ENCODE assay signal across 1 cellular context in genomic region chr15:89226359-89227221, GRCh38.
TF ChIP-seq lines count a peak whose summit lies in the region.

No MANE protein-coding gene starts in this region.

TF ChIP-seq in K562, 482 proteins besides CTCF, POLR2A, EP300 and RAD21 (continued from another document and continues in another):
- TF ChIP-seq ZNF140 (CRISPR knock-in tag; IDR thresholded peaks at IDR 0.05) (no peak), POLR2AphosphoS5 (IDR thresholded peaks at IDR 0.05; ENCODE audit: control insufficient read depth, insufficient read depth, low read depth, low read length) (peak; percentile 49; the same call in 1 of the 2 replicates), ELF4 (CRISPR knock-in tag; IDR thresholded peaks at IDR 0.05) (no peak), ZNF12 (CRISPR knock-in tag; IDR thresholded peaks at IDR 0.05) (no peak), NFXL1 (CRISPR knock-in tag; IDR thresholded peaks at IDR 0.05) (no peak), SRSF9 (IDR thresholded peaks at IDR 0.05; ENCODE audit: borderline replicate concordance, low read depth, low read length) (no peak), HNRNPH1 (optimal IDR thresholded peaks at IDR 0.05; ENCODE audit: low read depth, low read length) (no peak), ZNF174 (CRISPR knock-in tag; IDR thresholded peaks at IDR 0.05) (no peak), XRCC3 (IDR thresholded peaks at IDR 0.05) (no peak), HOMEZ (CRISPR knock-in tag; IDR thresholded peaks at IDR 0.05) (no peak), CC2D1A (IDR thresholded peaks at IDR 0.05) (peak; percentile 12; the same call in 1 of the 2 replicates), KAT8 (IDR thresholded peaks at IDR 0.05; ENCODE audit: low read depth) (no peak), GTF2A2 (tag; IDR thresholded peaks at IDR 0.05) (no peak), JUND (IDR thresholded peaks at IDR 0.05; ENCODE audit: borderline replicate concordance, low read depth, low read length) (no peak), JUND (tag; IDR thresholded peaks at IDR 0.05; ENCODE audit: borderline replicate concordance, low read depth, low read length) (no peak), PTTG1 (tag; IDR thresholded peaks at IDR 0.05; ENCODE audit: low read depth) (no peak), EZH2 (IDR thresholded peaks at IDR 0.05; ENCODE audit: borderline replicate concordance, low read depth, low read length) (no peak), CBFB (CRISPR knock-in tag; IDR thresholded peaks at IDR 0.05) (no peak), OTX1 (CRISPR knock-in tag; IDR thresholded peaks at IDR 0.05) (no peak), TEAD4 (IDR thresholded peaks at IDR 0.05; ENCODE audit: low read length) (peak; percentile 66), TEAD4 (CRISPR knock-in tag; IDR thresholded peaks at IDR 0.05; ENCODE audit: borderline replicate concordance) (no peak), ZSCAN29 (IDR thresholded peaks at IDR 0.05) (no peak), MYNN (IDR thresholded peaks at IDR 0.05) (0 out of 2 replicates have a peak, but pooled peaks have one; percentile 43), MYNN (CRISPR knock-in tag; IDR thresholded peaks at IDR 0.05) (no peak), MAFG (tag; conservative IDR thresholded peaks at IDR 0.05) (no peak), STAT5B (CRISPR knock-in tag; IDR thresholded peaks at IDR 0.05) (no peak), TBP (optimal IDR thresholded peaks at IDR 0.05; ENCODE audit: low read depth, low read length) (no peak), ZNF384 (IDR thresholded peaks at IDR 0.05; ENCODE audit: low read depth, low read length) (no peak), CHD7 (IDR thresholded peaks at IDR 0.05; ENCODE audit: low read depth, low read length) (no peak), ZNF253 (CRISPR knock-in tag; conservative IDR thresholded peaks at IDR 0.05) (no peak), ZNF354B (CRISPR knock-in tag; IDR thresholded peaks at IDR 0.05) (no peak), ZNF41 (CRISPR knock-in tag; conservative IDR thresholded peaks at IDR 0.05) (no peak), FOXP1 (CRISPR knock-in tag; IDR thresholded peaks at IDR 0.05) (no peak), SIRT6 (IDR thresholded peaks at IDR 0.05; ENCODE audit: low read depth, low read length) (no peak), E2F8 (IDR thresholded peaks at IDR 0.05; ENCODE audit: low read depth, partially characterized antibody) (no peak), NBN (IDR thresholded peaks at IDR 0.05; ENCODE audit: low read depth) (0 out of 2 replicates have a peak, but pooled peaks have one; percentile 15), KAT2B (IDR thresholded peaks at IDR 0.05; ENCODE audit: low read depth, low read length) (no peak), ARID1B (IDR thresholded peaks at IDR 0.05) (peak; percentile 90)
- TF ChIP-seq, protein P1, sequence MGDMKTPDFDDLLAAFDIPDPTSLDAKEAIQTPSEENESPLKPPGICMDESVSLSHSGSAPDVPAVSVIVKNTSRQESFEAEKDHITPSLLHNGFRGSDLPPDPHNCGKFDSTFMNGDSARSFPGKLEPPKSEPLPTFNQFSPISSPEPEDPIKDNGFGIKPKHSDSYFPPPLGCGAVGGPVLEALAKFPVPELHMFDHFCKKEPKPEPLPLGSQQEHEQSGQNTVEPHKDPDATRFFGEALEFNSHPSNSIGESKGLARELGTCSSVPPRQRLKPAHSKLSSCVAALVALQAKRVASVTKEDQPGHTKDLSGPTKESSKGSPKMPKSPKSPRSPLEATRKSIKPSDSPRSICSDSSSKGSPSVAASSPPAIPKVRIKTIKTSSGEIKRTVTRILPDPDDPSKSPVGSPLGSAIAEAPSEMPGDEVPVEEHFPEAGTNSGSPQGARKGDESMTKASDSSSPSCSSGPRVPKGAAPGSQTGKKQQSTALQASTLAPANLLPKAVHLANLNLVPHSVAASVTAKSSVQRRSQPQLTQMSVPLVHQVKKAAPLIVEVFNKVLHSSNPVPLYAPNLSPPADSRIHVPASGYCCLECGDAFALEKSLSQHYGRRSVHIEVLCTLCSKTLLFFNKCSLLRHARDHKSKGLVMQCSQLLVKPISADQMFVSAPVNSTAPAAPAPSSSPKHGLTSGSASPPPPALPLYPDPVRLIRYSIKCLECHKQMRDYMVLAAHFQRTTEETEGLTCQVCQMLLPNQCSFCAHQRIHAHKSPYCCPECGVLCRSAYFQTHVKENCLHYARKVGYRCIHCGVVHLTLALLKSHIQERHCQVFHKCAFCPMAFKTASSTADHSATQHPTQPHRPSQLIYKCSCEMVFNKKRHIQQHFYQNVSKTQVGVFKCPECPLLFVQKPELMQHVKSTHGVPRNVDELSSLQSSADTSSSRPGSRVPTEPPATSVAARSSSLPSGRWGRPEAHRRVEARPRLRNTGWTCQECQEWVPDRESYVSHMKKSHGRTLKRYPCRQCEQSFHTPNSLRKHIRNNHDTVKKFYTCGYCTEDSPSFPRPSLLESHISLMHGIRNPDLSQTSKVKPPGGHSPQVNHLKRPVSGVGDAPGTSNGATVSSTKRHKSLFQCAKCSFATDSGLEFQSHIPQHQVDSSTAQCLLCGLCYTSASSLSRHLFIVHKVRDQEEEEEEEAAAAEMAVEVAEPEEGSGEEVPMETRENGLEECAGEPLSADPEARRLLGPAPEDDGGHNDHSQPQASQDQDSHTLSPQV (IDR thresholded peaks at IDR 0.05), result 0 out of 2 replicates have a peak, but pooled peaks have one; percentile 45
- TF ChIP-seq, protein P2, sequence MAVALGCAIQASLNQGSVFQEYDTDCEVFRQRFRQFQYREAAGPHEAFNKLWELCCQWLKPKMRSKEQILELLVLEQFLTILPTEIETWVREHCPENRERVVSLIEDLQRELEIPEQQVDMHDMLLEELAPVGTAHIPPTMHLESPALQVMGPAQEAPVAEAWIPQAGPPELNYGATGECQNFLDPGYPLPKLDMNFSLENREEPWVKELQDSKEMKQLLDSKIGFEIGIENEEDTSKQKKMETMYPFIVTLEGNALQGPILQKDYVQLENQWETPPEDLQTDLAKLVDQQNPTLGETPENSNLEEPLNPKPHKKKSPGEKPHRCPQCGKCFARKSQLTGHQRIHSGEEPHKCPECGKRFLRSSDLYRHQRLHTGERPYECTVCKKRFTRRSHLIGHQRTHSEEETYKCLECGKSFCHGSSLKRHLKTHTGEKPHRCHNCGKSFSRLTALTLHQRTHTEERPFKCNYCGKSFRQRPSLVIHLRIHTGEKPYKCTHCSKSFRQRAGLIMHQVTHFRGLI (CRISPR knock-in tag; IDR thresholded peaks at IDR 0.05), result no peak
